16 cellular contexts compared by ENCODE assay signal in the genomic region with DNA sequence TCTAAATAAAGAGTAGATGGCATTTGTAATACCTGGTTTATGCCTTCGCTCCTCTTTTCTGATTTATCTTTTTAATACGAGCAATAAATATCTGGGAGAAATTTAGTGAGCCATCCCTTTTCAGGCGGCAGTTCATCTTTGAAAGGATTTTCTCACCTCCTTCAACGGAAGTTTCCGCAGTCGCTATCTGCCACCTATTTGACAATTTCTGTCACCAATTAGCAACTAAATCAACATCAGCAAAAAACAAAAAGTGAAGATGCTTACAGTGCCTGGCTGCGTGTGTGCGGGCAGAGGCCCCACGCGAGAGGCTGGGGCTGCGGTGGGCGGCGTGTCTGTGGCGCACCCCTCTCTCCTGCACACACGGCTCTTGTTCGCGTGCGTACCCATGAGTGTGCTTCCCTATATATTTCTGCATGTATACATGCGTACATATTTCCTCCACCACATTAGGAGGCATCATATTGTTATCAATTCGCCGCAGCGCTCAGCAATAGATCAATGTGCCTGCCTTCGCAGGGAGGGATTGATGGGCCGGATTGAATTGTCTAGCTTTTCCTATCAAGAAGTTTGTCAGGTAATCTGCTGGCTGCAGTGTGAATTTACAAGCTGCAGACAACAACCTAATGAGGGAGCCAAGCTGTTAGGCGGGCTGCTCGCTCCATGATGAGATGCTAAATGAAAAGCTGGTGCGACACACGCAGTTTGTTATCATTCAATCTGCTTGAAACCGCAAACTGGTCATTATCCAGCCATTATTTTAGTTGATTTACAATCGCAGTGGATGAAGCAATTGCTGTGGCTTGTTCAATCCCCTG.
DNase-seq lines count a peak whose midpoint lies in the region; ATAC-seq, FAIRE-seq and TF ChIP-seq lines count a peak whose summit lies in the region.
"Had no signal": no experiment of that assay in that cellular context is flagged by ENCODE, and none has a peak within 500 bp of the region (broad histone marks: within the 10 kb centered on the region; RNA-seq: fewer than 3 reads in every experiment).

No MANE protein-coding gene starts in this region.

- no peak overlapping the region for H3K9ac ChIP-seq in HUES6 (ENCODE audit: low read length)

- peak; percentile 90 for FAIRE-seq in D721Med (lab: Jason Lieb, UNC)
- FAIRE-seq: pancreas had no signal

- peaks cover 84% of the 10 kb centered on the region for H3K27me3 Mint-ChIP-seq in WTC11 (ENCODE audit: low read depth)
- peaks cover 86 to 95% (median 87%) of the 10 kb centered on the region in 5 donors for H3K27me3 Mint-ChIP-seq in naive thymus-derived CD4-positive, alpha-beta T cell

- H3K36me3 ChIP-seq in HUES6 (ENCODE audit: control insufficient read depth, insufficient read depth, low read length), result no peaks in the 10 kb centered on the region
- H3K36me3 ChIP-seq in naive thymus-derived CD4-positive, alpha-beta T cell (ENCODE audit: control insufficient read depth in 2 of 3, insufficient read depth in 3 of 3, low read length in 3 of 3), result no peaks in the 10 kb centered on the region
- H3K36me3 ChIP-seq: pancreas had no signal

- H3K4me1 ChIP-seq in HUES6 (ENCODE audit: control insufficient read depth, insufficient read depth, low read length), result peaks cover 78% of the 10 kb centered on the region
- peaks cover 0 to 14% of the 10 kb centered on the region in 2 donors for H3K4me1 ChIP-seq in naive thymus-derived CD4-positive, alpha-beta T cell (ENCODE audit: control insufficient read depth in 2 of 2, insufficient read depth in 2 of 2, low read length in 2 of 2)

- POLR2A ChIA-PET in WTC11 (lab: Charles Lee), result interaction anchor here (0.9 kb wide), 1 partner anchor 16 kb away, joined by 5 read pairs; no protein-coding TSS in a partner anchor
- POLR2A ChIA-PET in naive thymus-derived CD4-positive, alpha-beta T cell (lab: Charles Lee), result no interaction called here

- no peaks in the 10 kb centered on the region for H3K36me3 Mint-ChIP-seq in WTC11
- H3K36me3 Mint-ChIP-seq in naive thymus-derived CD4-positive, alpha-beta T cell, result peaks cover 0 to 4% (median 0%) of the 10 kb centered on the region in 5 donors

- H3K9me3 ChIP-seq in HUES6 (ENCODE audit: control insufficient read depth, insufficient read depth, low read depth, low read length), result no peaks in the 10 kb centered on the region
- H3K9me3 ChIP-seq in naive thymus-derived CD4-positive, alpha-beta T cell (ENCODE audit: control insufficient read depth in 2 of 3, low read length in 3 of 3), result no peaks in the 10 kb centered on the region
- H3K9me3 ChIP-seq: pancreas had no signal

- no peaks in the 10 kb centered on the region for H3K9me3 Mint-ChIP-seq in WTC11
- peaks cover 0 to 15% (median 0%) of the 10 kb centered on the region in 11 donors for H3K9me3 Mint-ChIP-seq in naive thymus-derived CD4-positive, alpha-beta T cell
- H3K9me3 Mint-ChIP-seq: activated naive CD4-positive, alpha-beta T cell treated with anti-CD3 and anti-CD28 coated beads, Interleukin-2, amount 50 U/mL, for 72 hours had no signal

- ATAC-seq in WTC11 (no peak), HG03025 (IDR thresholded peaks at IDR 0.05; ENCODE audit: low FRiP score, unreplicated experiment) (no peak)
- ATAC-seq in naive thymus-derived CD4-positive, alpha-beta T cell, result no peak
- ATAC-seq: left lobe of liver had no signal

- no peak for TF ChIP-seq CTCF in D721Med (IDR thresholded peaks at IDR 0.05; ENCODE audit: insufficient read depth, missing control alignments)
- no peak for TF ChIP-seq CTCF in WTC11 (IDR thresholded peaks at IDR 0.05)

- no peak overlapping the region for H3K27ac ChIP-seq in HUES6 (ENCODE audit: low read depth, low read length)
- H3K27ac ChIP-seq in naive thymus-derived CD4-positive, alpha-beta T cell (ENCODE audit: low read depth, low read length), result no peak overlapping the region
- H3K27ac ChIP-seq: pancreas had no signal

- DNase-seq in D721Med (ENCODE audit: insufficient read length, low spot score) (peak; percentile 33), WTC11 (ENCODE audit: low spot score) (no peak), AG08396 (ENCODE audit: low spot score) (no peak), anterior cingulate cortex (lab: John Stamatoyannopoulos, UW) (no peak)
- DNase-seq in naive thymus-derived CD4-positive, alpha-beta T cell, result no peak
- DNase-seq: activated CD4-positive, alpha-beta T cell treated with anti-CD3 and anti-CD28 coated beads for 4 hours; DMS153; foreskin melanocyte; Karpas-422; NCI-H774; stimulated activated naive CD4-positive, alpha-beta T cell had no signal

- peak overlapping the region; percentile 49; the same call in 1 of the 2 replicates for H3K4me3 ChIP-seq in HUES6 (ENCODE audit: low read depth, low read length)
- no peak overlapping the region for H3K4me3 ChIP-seq in naive thymus-derived CD4-positive, alpha-beta T cell (ENCODE audit: low read length)
- H3K4me3 ChIP-seq: pancreas had no signal

- intact Hi-C loops in naive thymus-derived CD4-positive, alpha-beta T cell (cut with micrococcal nuclease), result loop anchor here (2.0 to 5.0 kb wide), 2 partner anchors 110 to 112 kb away; no protein-coding TSS in a partner anchor

- H3K27ac Mint-ChIP-seq in WTC11, result no peak overlapping the region
- no peak overlapping the region for H3K27ac Mint-ChIP-seq in naive thymus-derived CD4-positive, alpha-beta T cell
- H3K27ac Mint-ChIP-seq: activated naive CD4-positive, alpha-beta T cell treated with anti-CD3 and anti-CD28 coated beads, Interleukin-2, amount 50 U/mL, for 72 hours had no signal

- peaks cover 60% of the 10 kb centered on the region for H3K4me1 Mint-ChIP-seq in WTC11
- peaks cover 3 to 38% (median 19%) of the 10 kb centered on the region in 7 donors for H3K4me1 Mint-ChIP-seq in naive thymus-derived CD4-positive, alpha-beta T cell

- peaks cover 70% of the 10 kb centered on the region; the same call in 1 of the 2 replicates for H3K27me3 ChIP-seq in HUES6 (ENCODE audit: control insufficient read depth, insufficient read depth, low read length)
- H3K27me3 ChIP-seq in naive thymus-derived CD4-positive, alpha-beta T cell (ENCODE audit: control insufficient read depth in 2 of 2, insufficient read depth in 2 of 2, low read length in 2 of 2), result peaks cover 18 to 39% of the 10 kb centered on the region in 2 donors
- H3K27me3 ChIP-seq: pancreas had no signal

- peak overlapping the region; percentile 61 for H3K4me3 Mint-ChIP-seq in WTC11
- H3K4me3 Mint-ChIP-seq in naive thymus-derived CD4-positive, alpha-beta T cell, result peak overlapping the region in 9 of 10 donors; percentile 2 to 67 (median 60)

- CTCF ChIA-PET in WTC11 (lab: Charles Lee), result interaction anchor here (0.8 to 4.7 kb wide), 6 partner anchors 16 to 331 kb away, joined by 5 to 23 read pairs (median 8); no protein-coding TSS in a partner anchor
- CTCF ChIA-PET in naive thymus-derived CD4-positive, alpha-beta T cell (lab: Charles Lee), result interaction anchor here (0.6 kb wide), 1 partner anchor 109 kb away, joined by 3 read pairs; no protein-coding TSS in a partner anchor

TF ChIP-seq in WTC11, 78 proteins besides CTCF, POLR2A, EP300 and RAD21 (continues in another document):
- TF ChIP-seq ZNF232 (CRISPR knock-in tag; IDR thresholded peaks at IDR 0.05) (no peak), ARID4B (CRISPR knock-in tag; IDR thresholded peaks at IDR 0.05; ENCODE audit: borderline replicate concordance) (no peak), MYBL2 (CRISPR knock-in tag; IDR thresholded peaks at IDR 0.05) (no peak), ATF1 (CRISPR knock-in tag; IDR thresholded peaks at IDR 0.05) (no peak)
